1 cellular context compared by ENCODE assay signal in genomic region chrX:68462197-68462596, GRCh38.
TF ChIP-seq lines count a peak whose summit lies in the region.

No MANE protein-coding gene starts in this region.

TF ChIP-seq in K562, 482 proteins besides CTCF, POLR2A, EP300 and RAD21 (continued from another document and continues in another):
- peak; percentile 90 for TF ChIP-seq MECOM (CRISPR knock-in tag; IDR thresholded peaks at IDR 0.05)
- TF ChIP-seq NBN (IDR thresholded peaks at IDR 0.05; ENCODE audit: low read depth): no peak
- no peak for TF ChIP-seq THAP12 (CRISPR knock-in tag; IDR thresholded peaks at IDR 0.05)
- peak; percentile 98 for TF ChIP-seq ZNF175 (CRISPR knock-in tag; IDR thresholded peaks at IDR 0.05; ENCODE audit: low read depth)
- no peak for TF ChIP-seq SIRT6 (IDR thresholded peaks at IDR 0.05; ENCODE audit: low read depth, low read length)
- no peak for TF ChIP-seq ZBTB26 (CRISPR knock-in tag; IDR thresholded peaks at IDR 0.05)
- no peak for TF ChIP-seq CBFB (CRISPR knock-in tag; IDR thresholded peaks at IDR 0.05)
- no peak for TF ChIP-seq ZBTB8A (IDR thresholded peaks at IDR 0.05; ENCODE audit: partially characterized antibody)
- no peak for TF ChIP-seq ZNF445 (CRISPR knock-in tag; IDR thresholded peaks at IDR 0.05; ENCODE audit: low read depth)
- peak; percentile 96 for TF ChIP-seq DMBX1 (CRISPR knock-in tag; IDR thresholded peaks at IDR 0.05; ENCODE audit: borderline replicate concordance)
- TF ChIP-seq FOXO4 (CRISPR knock-in tag; IDR thresholded peaks at IDR 0.05): no peak
- TF ChIP-seq MAFF (IDR thresholded peaks at IDR 0.05; ENCODE audit: low read length): no peak
- no peak for TF ChIP-seq FOXP1 (CRISPR knock-in tag; IDR thresholded peaks at IDR 0.05)
- 0 out of 2 replicates have a peak, but pooled peaks have one; percentile 44 for TF ChIP-seq CUX1 (CRISPR knock-in tag; IDR thresholded peaks at IDR 0.05)
- no peak for TF ChIP-seq ZNF316 (IDR thresholded peaks at IDR 0.05)
- TF ChIP-seq RERE (CRISPR knock-in tag; IDR thresholded peaks at IDR 0.05; ENCODE audit: borderline replicate concordance): no peak
- TF ChIP-seq ELF2 (CRISPR knock-in tag; IDR thresholded peaks at IDR 0.05): no peak
- no peak for TF ChIP-seq SREBF2 (CRISPR knock-in tag; IDR thresholded peaks at IDR 0.05)
- TF ChIP-seq ZNF609 (CRISPR knock-in tag; IDR thresholded peaks at IDR 0.05; ENCODE audit: borderline replicate concordance): no peak
- TF ChIP-seq ZNF584 (CRISPR knock-in tag; IDR thresholded peaks at IDR 0.05; ENCODE audit: low read depth): peak; percentile 91
- TF ChIP-seq RBM22 (IDR thresholded peaks at IDR 0.05; ENCODE audit: low read depth, low read length, poor library complexity, severe bottlenecking): no peak
- no peak for TF ChIP-seq MTA1 (IDR thresholded peaks at IDR 0.05; ENCODE audit: borderline replicate concordance)
- TF ChIP-seq PCBP1 (IDR thresholded peaks at IDR 0.05; ENCODE audit: low read depth, low read length, poor library complexity, severe bottlenecking): no peak
- TF ChIP-seq ARNT (IDR thresholded peaks at IDR 0.05): no peak
- no peak for TF ChIP-seq MEIS2 (IDR thresholded peaks at IDR 0.05; ENCODE audit: partially characterized antibody)
